17 cellular contexts compared by ENCODE assay signal in genomic region chr22:39219071-39220050, GRCh38. TPM values are rescaled to one million over a fixed set of nuclear protein-coding genes. Genes with fewer than 3 reads are reported as not detected.
A peak's percentile ranks its signal among the peaks of the same experiment; 100 is the strongest.
DNase-seq lines count a peak whose midpoint lies in the region; TF ChIP-seq lines count a peak whose summit lies in the region.
"Had no signal": no experiment of that assay in that cellular context is flagged by ENCODE, and none has a peak within 500 bp of the region (broad histone marks: within the 10 kb centered on the region; RNA-seq: fewer than 3 reads in every experiment).

No MANE protein-coding gene starts in this region.

- DNase-seq in AG20443 (ENCODE audit: low spot score) (peak; percentile 2), Calu3 (no peak), WERI-Rb-1 (peak; percentile 3), mesothelial cell of epicardium (ENCODE audit: low spot score in 2 of 2, unreplicated experiment in 2 of 2) (peak; percentile 8 to 34), SK-N-DZ (ENCODE audit: low spot score) (no peak), hepatic stellate cell (ENCODE audit: low spot score) (no peak), GM19240 (ENCODE audit: insufficient read length, low spot score) (no peak), amygdala (lab: John Stamatoyannopoulos, UW) (no peak)
- DNase-seq: CD4-positive, CD25-positive, alpha-beta regulatory T cell; colonic mucosa; MV-4-11; natural killer cell; stimulated activated naive CD4-positive, alpha-beta T cell treated with Interleukin-2 at 50 U/mL for 16 hours had no signal

- peaks cover 7% of the 10 kb centered on the region for H3K9me3 Mint-ChIP-seq in Calu3 (ENCODE audit: low read depth, unreplicated experiment)
- peaks cover 9% of the 10 kb centered on the region for H3K9me3 Mint-ChIP-seq in mesothelial cell of epicardium
- H3K9me3 Mint-ChIP-seq: natural killer cell had no signal

- TF ChIP-seq CTCF in Calu3 (IDR thresholded peaks at IDR 0.05; ENCODE audit: unreplicated experiment) (no peak), WERI-Rb-1 (IDR thresholded peaks at IDR 0.05; ENCODE audit: low read depth, low read length) (no peak), mesothelial cell of epicardium (IDR thresholded peaks at IDR 0.05; ENCODE audit: unreplicated experiment) (no peak)

- H3K27me3 ChIP-seq in WERI-Rb-1 (ENCODE audit: insufficient read depth, low read depth, severe bottlenecking), result no peaks in the 10 kb centered on the region
- H3K27me3 ChIP-seq: colonic mucosa, heart left ventricle, right lobe of liver had no signal

- peaks cover 3% of the 10 kb centered on the region for H3K9me3 ChIP-seq in WERI-Rb-1 (ENCODE audit: severe bottlenecking)
- H3K9me3 ChIP-seq: colonic mucosa, HAP-1, right lobe of liver had no signal

- no peaks in the 10 kb centered on the region for H3K36me3 ChIP-seq in WERI-Rb-1
- H3K36me3 ChIP-seq: colonic mucosa, HAP-1, right lobe of liver had no signal

- CTCF ChIA-PET in Calu3 (lab: Charles Lee), result interaction anchor here (0.6 kb wide), 1 partner anchor 364 kb away, joined by 3 read pairs; no protein-coding TSS in a partner anchor

- intact Hi-C loops in Calu3 (cut with micrococcal nuclease; ENCODE audit: unreplicated experiment), result no loop called here

- H3K27ac ChIP-seq in WERI-Rb-1, result no peak overlapping the region
- H3K27ac ChIP-seq: colonic mucosa, esophagus muscularis mucosa, heart left ventricle, right lobe of liver had no signal

- H3K27me3 Mint-ChIP-seq in Calu3 (ENCODE audit: unreplicated experiment) (no peaks in the 10 kb centered on the region), mesothelial cell of epicardium (ENCODE audit: low read depth) (no peaks in the 10 kb centered on the region)

- H3K4me1 Mint-ChIP-seq in Calu3 (ENCODE audit: low read depth, unreplicated experiment) (peaks cover 28% of the 10 kb centered on the region), mesothelial cell of epicardium (peaks cover 8% of the 10 kb centered on the region)

- H3K4me3 ChIP-seq in WERI-Rb-1 (ENCODE audit: low read depth, low read length), result no peak overlapping the region
- H3K4me3 ChIP-seq: colonic mucosa, esophagus muscularis mucosa, HAP-1, heart left ventricle, right lobe of liver had no signal

- BruUV-seq in Calu3 (replicated peaks; lab: Mats Ljungman, UMichigan), result no TSS peak

- H3K4me3 Mint-ChIP-seq in Calu3 (ENCODE audit: low read depth, unreplicated experiment) (no peak overlapping the region), mesothelial cell of epicardium (no peak overlapping the region)
- H3K4me3 Mint-ChIP-seq: CD4-positive, CD25-positive, alpha-beta regulatory T cell; natural killer cell had no signal

- H3K27ac Mint-ChIP-seq in Calu3 (ENCODE audit: unreplicated experiment) (peak overlapping the region; percentile 15), mesothelial cell of epicardium (no peak overlapping the region)
- H3K27ac Mint-ChIP-seq: CD4-positive, CD25-positive, alpha-beta regulatory T cell; natural killer cell had no signal

- H3K36me3 Mint-ChIP-seq in Calu3 (ENCODE audit: insufficient read depth, unreplicated experiment) (peaks cover 41% of the 10 kb centered on the region), mesothelial cell of epicardium (peaks cover 25% of the 10 kb centered on the region)
- H3K36me3 Mint-ChIP-seq: natural killer cell had no signal

RNA-seq across cellular contexts. Expression of gene PDGFB, which starts 25.4 kb away (rescaled TPM):
- total RNA-seq in Calu3 (2022), result 12.1 and 25.9 TPM in 2 replicates
- total RNA-seq in mesothelial cell of epicardium, result 14.2 to 15.2 TPM (median 14.7 TPM) in 3 replicates
- 0.20 and 0.42 TPM in 2 replicates for polyA plus RNA-seq in SK-N-DZ (2014; cell fraction: cytosol; rRNA removed)
- 0.28 and 0.76 TPM in 2 replicates for polyA plus RNA-seq in SK-N-DZ (2014; cell fraction: nucleus; rRNA removed)

Comparison
In these comparisons a context has a peak if more than half of its experiments do, and no peak if none do; other contexts are left out.
1. DNase-seq: peak in AG20443 (single experiment), WERI-Rb-1 (single experiment) and mesothelial cell of epicardium (2 of 2); none in Calu3 (single experiment), SK-N-DZ (single experiment), hepatic stellate cell (single experiment), GM19240 (single experiment) and amygdala (0 of 56).